In the genomic region with DNA sequence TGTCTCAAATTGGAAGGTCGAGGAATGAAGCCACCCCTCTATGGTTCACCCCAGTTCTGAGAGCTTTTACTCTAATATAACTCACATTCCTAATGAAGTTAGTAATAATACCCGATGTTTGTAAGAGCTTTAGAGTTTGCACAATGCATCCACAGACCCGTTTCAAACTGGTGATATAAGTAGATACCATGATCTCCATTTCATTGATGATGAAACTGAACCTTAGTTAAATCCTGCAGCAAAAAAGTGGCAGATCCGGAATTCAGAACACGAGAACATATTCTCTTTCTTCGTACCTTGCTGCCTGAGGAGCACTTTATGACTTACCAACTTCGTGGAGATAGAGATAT, we compare ENCODE assay signal across 8 cellular contexts. TPM values are rescaled to one million over a fixed set of nuclear protein-coding genes. Genes with fewer than 3 reads are reported as not detected.
DNase-seq lines count a peak whose midpoint lies in the region; ATAC-seq and TF ChIP-seq lines count a peak whose summit lies in the region.

No MANE protein-coding gene starts in this region.

- 0 out of 2 replicates have a peak, but pooled peaks cover 2% of the 10 kb centered on the region for H3F3A ChIP-seq in DOHH2 (ENCODE audit: control insufficient read depth, insufficient read depth)

- peak overlapping the region; percentile 82 for H3K4me3 ChIP-seq in DOHH2 (ENCODE audit: low read length)
- H3K4me3 ChIP-seq in esophagus squamous epithelium: peak overlapping the region; percentile 78 to 97 (median 86)

- peak overlapping the region; percentile 65 for H3K4me2 ChIP-seq in DOHH2 (ENCODE audit: low read length)

- H3K27me3 ChIP-seq in DOHH2 (ENCODE audit: control insufficient read depth, low read length) (no peaks in the 10 kb centered on the region), esophagus squamous epithelium (no peaks in the 10 kb centered on the region)

- no peak for ATAC-seq in GM19023 (IDR thresholded peaks at IDR 0.05; ENCODE audit: unreplicated experiment)

- H3K27ac ChIP-seq in DOHH2 (ENCODE audit: low read depth, low read length): peak overlapping the region; percentile 50
- peak overlapping the region; percentile 89 for H3K27ac ChIP-seq in RWPE1
- H3K27ac ChIP-seq in esophagus squamous epithelium: peak overlapping the region; percentile 91 to 96 (median 94)

- H3K4me1 ChIP-seq in DOHH2 (ENCODE audit: control insufficient read depth, low read length) (peaks cover 39% of the 10 kb centered on the region), esophagus squamous epithelium (peaks cover 5 to 41% (median 11%) of the 10 kb centered on the region in 3 donors)

- H3K4me3 Mint-ChIP-seq in progenitor cell of endocrine pancreas (ENCODE audit: low read depth): peak overlapping the region; percentile 73

- no peaks in the 10 kb centered on the region for H3K9me2 ChIP-seq in DOHH2 (replicated peaks; ENCODE audit: control insufficient read depth, low read length)

- peak overlapping the region; percentile 87 for H3K27ac Mint-ChIP-seq in progenitor cell of endocrine pancreas

- H3K36me3 Mint-ChIP-seq in progenitor cell of endocrine pancreas (ENCODE audit: insufficient read depth): peaks cover 6% of the 10 kb centered on the region

- H3K4me1 Mint-ChIP-seq in progenitor cell of endocrine pancreas (ENCODE audit: low read depth): peaks cover 34% of the 10 kb centered on the region

- H3K36me3 ChIP-seq in DOHH2 (ENCODE audit: control insufficient read depth, low read length): peaks cover 12% of the 10 kb centered on the region; the same call in 1 of the 2 replicates
- peaks cover 0 to 4% (median 0%) of the 10 kb centered on the region in 3 donors for H3K36me3 ChIP-seq in esophagus squamous epithelium

- no peaks in the 10 kb centered on the region for H4K20me1 ChIP-seq in DOHH2 (ENCODE audit: control insufficient read depth, insufficient read depth, low read depth, low read length)

- no peak for DNase-seq in RWPE1 (ENCODE audit: low spot score)
- DNase-seq in esophagus squamous epithelium (lab: John Stamatoyannopoulos, UW): no peak
- no peak for DNase-seq in progenitor cell of endocrine pancreas (ENCODE audit: low spot score, unreplicated experiment)
- DNase-seq in NCI-H1105 treated with DMSO at 0.1 percent for 48 hours (lab: John Stamatoyannopoulos, UW): no peak
- DNase-seq in NCI-H1092 (lab: John Stamatoyannopoulos, UW): no peak
- no peak for DNase-seq in NCI-H146 treated with DMSO at 0.1 percent for 48 hours (lab: John Stamatoyannopoulos, UW; ENCODE audit: unreplicated experiment)

- POLR2A ChIA-PET in RWPE1 (lab: Yijun Ruan, JAX; ENCODE audit: low non-redundant PET): interaction anchor here (0.9 kb wide), 1 partner anchor 728 kb away, joined by 3 read pairs; no protein-coding TSS in a partner anchor

- intact Hi-C loops in esophagus squamous epithelium (cut with DNase I): no loop called here

- CTCF ChIA-PET in RWPE1 (lab: Yijun Ruan, JAX): interaction anchor here (1.9 kb wide), 1 partner anchor 37 kb away, joined by 13 read pairs; no protein-coding TSS in a partner anchor

- H3K9me3 ChIP-seq in DOHH2 (ENCODE audit: control insufficient read depth, insufficient read depth, low read length) (no peaks in the 10 kb centered on the region), esophagus squamous epithelium (no peaks in the 10 kb centered on the region)

- 26 to 31% methylated on average over 7 of the region's 7 CpGs for WGBS in esophagus squamous epithelium, 2 donors

- peaks cover 3% of the 10 kb centered on the region for H3K27me3 Mint-ChIP-seq in progenitor cell of endocrine pancreas

- H3K9me3 Mint-ChIP-seq in progenitor cell of endocrine pancreas (ENCODE audit: low read depth): no peaks in the 10 kb centered on the region

- TF ChIP-seq CTCF in DOHH2 (IDR thresholded peaks at IDR 0.05; ENCODE audit: low read depth, low read length, poor library complexity, severe bottlenecking) (no peak), RWPE1 (conservative IDR thresholded peaks at IDR 0.05; ENCODE audit: low read depth) (no peak), esophagus squamous epithelium (IDR thresholded peaks at IDR 0.05) (no peak), progenitor cell of endocrine pancreas (IDR thresholded peaks at IDR 0.05; ENCODE audit: unreplicated experiment) (no peak)

- H3K79me2 ChIP-seq in DOHH2 (ENCODE audit: control insufficient read depth, low read length): peaks cover 52% of the 10 kb centered on the region

- TF ChIP-seq POLR2A in esophagus squamous epithelium (IDR thresholded peaks at IDR 0.05): peak in 1 of 4 donors; percentile 2

RNA-seq across cellular contexts. Expression of a gene that starts 0.8 kb away (rescaled TPM):
- 10 to 100 TPM; 33.3 to 69.6 (median 46.3) TPM for total RNA-seq in esophagus squamous epithelium
- 140 and 141 TPM in 2 replicates for total RNA-seq in progenitor cell of endocrine pancreas
